ENCODE assay signal across 1 cellular context in the genomic region with DNA sequence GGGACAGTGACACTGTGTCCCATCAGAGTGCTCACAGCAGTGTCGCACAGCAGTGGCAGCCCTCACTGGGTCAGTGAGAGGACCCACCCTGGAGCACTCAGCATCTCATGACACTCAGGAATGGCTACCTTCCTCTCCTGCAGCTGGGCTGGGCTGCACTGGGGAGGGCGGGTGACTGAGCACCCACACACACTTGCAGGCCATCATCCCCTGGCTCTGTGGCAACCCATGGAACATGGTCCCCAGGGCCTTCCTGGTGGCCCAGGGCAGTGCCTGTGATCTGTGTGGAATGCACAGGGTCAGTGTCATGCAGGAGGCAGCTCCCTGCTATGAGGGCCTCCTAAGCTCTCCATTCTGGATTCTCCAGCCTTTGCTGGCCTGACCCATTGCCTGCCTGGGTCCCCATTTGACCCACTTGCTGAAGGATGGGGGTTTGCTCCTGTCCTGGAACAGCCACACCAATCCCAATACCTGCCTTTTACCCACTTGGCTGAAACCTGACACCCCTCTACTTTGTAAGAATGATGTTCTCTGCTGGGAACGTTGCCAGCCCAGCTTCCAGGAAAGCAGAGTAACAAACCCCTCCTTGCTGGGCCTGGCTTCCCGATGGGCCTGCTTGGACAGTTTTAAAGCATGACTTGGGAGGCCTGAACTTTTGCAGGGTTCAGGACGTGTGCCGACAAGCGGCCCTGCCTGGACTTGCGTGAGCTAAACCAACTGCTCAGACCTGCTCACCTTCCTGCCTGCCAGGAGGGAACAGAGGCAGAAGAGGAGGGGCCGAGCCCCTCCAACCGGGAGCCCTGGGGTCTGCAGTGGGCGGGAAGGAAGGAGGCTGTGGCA.
TF ChIP-seq lines count a peak whose summit lies in the region.

No MANE protein-coding gene starts in this region.

TF ChIP-seq in HepG2, 621 proteins besides CTCF, POLR2A, EP300 and RAD21 (continued from another document and continues in another):
- TF ChIP-seq, protein P1, sequence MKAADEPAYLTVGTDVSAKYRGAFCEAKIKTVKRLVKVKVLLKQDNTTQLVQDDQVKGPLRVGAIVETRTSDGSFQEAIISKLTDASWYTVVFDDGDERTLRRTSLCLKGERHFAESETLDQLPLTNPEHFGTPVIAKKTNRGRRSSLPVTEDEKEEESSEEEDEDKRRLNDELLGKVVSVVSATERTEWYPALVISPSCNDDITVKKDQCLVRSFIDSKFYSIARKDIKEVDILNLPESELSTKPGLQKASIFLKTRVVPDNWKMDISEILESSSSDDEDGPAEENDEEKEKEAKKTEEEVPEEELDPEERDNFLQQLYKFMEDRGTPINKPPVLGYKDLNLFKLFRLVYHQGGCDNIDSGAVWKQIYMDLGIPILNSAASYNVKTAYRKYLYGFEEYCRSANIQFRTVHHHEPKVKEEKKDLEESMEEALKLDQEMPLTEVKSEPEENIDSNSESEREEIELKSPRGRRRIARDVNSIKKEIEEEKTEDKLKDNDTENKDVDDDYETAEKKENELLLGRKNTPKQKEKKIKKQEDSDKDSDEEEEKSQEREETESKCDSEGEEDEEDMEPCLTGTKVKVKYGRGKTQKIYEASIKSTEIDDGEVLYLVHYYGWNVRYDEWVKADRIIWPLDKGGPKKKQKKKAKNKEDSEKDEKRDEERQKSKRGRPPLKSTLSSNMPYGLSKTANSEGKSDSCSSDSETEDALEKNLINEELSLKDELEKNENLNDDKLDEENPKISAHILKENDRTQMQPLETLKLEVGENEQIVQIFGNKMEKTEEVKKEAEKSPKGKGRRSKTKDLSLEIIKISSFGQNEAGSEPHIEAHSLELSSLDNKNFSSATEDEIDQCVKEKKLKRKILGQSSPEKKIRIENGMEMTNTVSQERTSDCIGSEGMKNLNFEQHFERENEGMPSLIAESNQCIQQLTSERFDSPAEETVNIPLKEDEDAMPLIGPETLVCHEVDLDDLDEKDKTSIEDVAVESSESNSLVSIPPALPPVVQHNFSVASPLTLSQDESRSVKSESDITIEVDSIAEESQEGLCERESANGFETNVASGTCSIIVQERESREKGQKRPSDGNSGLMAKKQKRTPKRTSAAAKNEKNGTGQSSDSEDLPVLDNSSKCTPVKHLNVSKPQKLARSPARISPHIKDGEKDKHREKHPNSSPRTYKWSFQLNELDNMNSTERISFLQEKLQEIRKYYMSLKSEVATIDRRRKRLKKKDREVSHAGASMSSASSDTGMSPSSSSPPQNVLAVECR (CRISPR knock-in tag; IDR thresholded peaks at IDR 0.05; ENCODE audit: borderline replicate concordance) = no peak
- TF ChIP-seq, protein P2, sequence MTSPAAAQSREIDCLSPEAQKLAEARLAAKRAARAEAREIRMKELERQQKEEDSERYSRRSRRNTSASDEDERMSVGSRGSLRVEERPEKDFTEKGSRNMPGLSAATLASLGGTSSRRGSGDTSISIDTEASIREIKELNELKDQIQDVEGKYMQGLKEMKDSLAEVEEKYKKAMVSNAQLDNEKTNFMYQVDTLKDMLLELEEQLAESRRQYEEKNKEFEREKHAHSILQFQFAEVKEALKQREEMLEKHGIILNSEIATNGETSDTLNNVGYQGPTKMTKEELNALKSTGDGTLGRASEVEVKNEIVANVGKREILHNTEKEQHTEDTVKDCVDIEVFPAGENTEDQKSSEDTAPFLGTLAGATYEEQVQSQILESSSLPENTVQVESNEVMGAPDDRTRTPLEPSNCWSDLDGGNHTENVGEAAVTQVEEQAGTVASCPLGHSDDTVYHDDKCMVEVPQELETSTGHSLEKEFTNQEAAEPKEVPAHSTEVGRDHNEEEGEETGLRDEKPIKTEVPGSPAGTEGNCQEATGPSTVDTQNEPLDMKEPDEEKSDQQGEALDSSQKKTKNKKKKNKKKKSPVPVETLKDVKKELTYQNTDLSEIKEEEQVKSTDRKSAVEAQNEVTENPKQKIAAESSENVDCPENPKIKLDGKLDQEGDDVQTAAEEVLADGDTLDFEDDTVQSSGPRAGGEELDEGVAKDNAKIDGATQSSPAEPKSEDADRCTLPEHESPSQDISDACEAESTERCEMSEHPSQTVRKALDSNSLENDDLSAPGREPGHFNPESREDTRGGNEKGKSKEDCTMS (CRISPR knock-in tag; conservative IDR thresholded peaks at IDR 0.05) = no peak
- TF ChIP-seq TRIM24 (CRISPR knock-in tag; IDR thresholded peaks at IDR 0.05) = no peak
- no peak for TF ChIP-seq EED (CRISPR knock-in tag; IDR thresholded peaks at IDR 0.05)
- 0 out of 2 replicates have a peak, but pooled peaks have one; percentile 50 for TF ChIP-seq ZNF644 (CRISPR knock-in tag; IDR thresholded peaks at IDR 0.05; ENCODE audit: low read depth)
- TF ChIP-seq KDM2A (CRISPR knock-in tag; IDR thresholded peaks at IDR 0.05; ENCODE audit: borderline replicate concordance, low read depth) = no peak
- TF ChIP-seq ZNF552 (CRISPR knock-in tag; IDR thresholded peaks at IDR 0.05; ENCODE audit: borderline replicate concordance) = no peak
- TF ChIP-seq MED13 (CRISPR knock-in tag; IDR thresholded peaks at IDR 0.05) = no peak
- no peak for TF ChIP-seq SMYD3 (CRISPR knock-in tag; IDR thresholded peaks at IDR 0.05)
- TF ChIP-seq ZNF614 (CRISPR knock-in tag; IDR thresholded peaks at IDR 0.05; ENCODE audit: borderline replicate concordance) = no peak
- TF ChIP-seq SIX4 (CRISPR knock-in tag; IDR thresholded peaks at IDR 0.05) = peak; percentile 99
- TF ChIP-seq, protein P3, sequence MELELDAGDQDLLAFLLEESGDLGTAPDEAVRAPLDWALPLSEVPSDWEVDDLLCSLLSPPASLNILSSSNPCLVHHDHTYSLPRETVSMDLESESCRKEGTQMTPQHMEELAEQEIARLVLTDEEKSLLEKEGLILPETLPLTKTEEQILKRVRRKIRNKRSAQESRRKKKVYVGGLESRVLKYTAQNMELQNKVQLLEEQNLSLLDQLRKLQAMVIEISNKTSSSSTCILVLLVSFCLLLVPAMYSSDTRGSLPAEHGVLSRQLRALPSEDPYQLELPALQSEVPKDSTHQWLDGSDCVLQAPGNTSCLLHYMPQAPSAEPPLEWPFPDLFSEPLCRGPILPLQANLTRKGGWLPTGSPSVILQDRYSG (CRISPR knock-in tag; IDR thresholded peaks at IDR 0.05) = no peak
- TF ChIP-seq PRMT3 (CRISPR knock-in tag; IDR thresholded peaks at IDR 0.05; ENCODE audit: borderline replicate concordance, low read depth) = no peak; the same call in 1 of the 2 replicates
- TF ChIP-seq ZSCAN9 (CRISPR knock-in tag; IDR thresholded peaks at IDR 0.05; ENCODE audit: borderline replicate concordance) = peak; percentile 54; the same call in 1 of the 2 replicates
- 0 out of 2 replicates have a peak, but pooled peaks have one; percentile 33 for TF ChIP-seq JUN (CRISPR knock-in tag; IDR thresholded peaks at IDR 0.05)
- TF ChIP-seq, protein P4, sequence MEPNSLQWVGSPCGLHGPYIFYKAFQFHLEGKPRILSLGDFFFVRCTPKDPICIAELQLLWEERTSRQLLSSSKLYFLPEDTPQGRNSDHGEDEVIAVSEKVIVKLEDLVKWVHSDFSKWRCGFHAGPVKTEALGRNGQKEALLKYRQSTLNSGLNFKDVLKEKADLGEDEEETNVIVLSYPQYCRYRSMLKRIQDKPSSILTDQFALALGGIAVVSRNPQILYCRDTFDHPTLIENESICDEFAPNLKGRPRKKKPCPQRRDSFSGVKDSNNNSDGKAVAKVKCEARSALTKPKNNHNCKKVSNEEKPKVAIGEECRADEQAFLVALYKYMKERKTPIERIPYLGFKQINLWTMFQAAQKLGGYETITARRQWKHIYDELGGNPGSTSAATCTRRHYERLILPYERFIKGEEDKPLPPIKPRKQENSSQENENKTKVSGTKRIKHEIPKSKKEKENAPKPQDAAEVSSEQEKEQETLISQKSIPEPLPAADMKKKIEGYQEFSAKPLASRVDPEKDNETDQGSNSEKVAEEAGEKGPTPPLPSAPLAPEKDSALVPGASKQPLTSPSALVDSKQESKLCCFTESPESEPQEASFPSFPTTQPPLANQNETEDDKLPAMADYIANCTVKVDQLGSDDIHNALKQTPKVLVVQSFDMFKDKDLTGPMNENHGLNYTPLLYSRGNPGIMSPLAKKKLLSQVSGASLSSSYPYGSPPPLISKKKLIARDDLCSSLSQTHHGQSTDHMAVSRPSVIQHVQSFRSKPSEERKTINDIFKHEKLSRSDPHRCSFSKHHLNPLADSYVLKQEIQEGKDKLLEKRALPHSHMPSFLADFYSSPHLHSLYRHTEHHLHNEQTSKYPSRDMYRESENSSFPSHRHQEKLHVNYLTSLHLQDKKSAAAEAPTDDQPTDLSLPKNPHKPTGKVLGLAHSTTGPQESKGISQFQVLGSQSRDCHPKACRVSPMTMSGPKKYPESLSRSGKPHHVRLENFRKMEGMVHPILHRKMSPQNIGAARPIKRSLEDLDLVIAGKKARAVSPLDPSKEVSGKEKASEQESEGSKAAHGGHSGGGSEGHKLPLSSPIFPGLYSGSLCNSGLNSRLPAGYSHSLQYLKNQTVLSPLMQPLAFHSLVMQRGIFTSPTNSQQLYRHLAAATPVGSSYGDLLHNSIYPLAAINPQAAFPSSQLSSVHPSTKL (CRISPR knock-in tag; IDR thresholded peaks at IDR 0.05) = peak; percentile 66; the same call in 1 of the 2 replicates
- TF ChIP-seq, protein P5, sequence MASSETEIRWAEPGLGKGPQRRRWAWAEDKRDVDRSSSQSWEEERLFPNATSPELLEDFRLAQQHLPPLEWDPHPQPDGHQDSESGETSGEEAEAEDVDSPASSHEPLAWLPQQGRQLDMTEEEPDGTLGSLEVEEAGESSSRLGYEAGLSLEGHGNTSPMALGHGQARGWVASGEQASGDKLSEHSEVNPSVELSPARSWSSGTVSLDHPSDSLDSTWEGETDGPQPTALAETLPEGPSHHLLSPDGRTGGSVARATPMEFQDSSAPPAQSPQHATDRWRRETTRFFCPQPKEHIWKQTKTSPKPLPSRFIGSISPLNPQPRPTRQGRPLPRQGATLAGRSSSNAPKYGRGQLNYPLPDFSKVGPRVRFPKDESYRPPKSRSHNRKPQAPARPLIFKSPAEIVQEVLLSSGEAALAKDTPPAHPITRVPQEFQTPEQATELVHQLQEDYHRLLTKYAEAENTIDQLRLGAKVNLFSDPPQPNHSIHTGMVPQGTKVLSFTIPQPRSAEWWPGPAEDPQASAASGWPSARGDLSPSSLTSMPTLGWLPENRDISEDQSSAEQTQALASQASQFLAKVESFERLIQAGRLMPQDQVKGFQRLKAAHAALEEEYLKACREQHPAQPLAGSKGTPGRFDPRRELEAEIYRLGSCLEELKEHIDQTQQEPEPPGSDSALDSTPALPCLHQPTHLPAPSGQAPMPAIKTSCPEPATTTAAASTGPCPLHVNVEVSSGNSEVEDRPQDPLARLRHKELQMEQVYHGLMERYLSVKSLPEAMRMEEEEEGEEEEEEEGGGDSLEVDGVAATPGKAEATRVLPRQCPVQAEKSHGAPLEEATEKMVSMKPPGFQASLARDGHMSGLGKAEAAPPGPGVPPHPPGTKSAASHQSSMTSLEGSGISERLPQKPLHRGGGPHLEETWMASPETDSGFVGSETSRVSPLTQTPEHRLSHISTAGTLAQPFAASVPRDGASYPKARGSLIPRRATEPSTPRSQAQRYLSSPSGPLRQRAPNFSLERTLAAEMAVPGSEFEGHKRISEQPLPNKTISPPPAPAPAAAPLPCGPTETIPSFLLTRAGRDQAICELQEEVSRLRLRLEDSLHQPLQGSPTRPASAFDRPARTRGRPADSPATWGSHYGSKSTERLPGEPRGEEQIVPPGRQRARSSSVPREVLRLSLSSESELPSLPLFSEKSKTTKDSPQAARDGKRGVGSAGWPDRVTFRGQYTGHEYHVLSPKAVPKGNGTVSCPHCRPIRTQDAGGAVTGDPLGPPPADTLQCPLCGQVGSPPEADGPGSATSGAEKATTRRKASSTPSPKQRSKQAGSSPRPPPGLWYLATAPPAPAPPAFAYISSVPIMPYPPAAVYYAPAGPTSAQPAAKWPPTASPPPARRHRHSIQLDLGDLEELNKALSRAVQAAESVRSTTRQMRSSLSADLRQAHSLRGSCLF (CRISPR knock-in tag; IDR thresholded peaks at IDR 0.05; ENCODE audit: borderline replicate concordance) = no peak
- TF ChIP-seq, protein P6, sequence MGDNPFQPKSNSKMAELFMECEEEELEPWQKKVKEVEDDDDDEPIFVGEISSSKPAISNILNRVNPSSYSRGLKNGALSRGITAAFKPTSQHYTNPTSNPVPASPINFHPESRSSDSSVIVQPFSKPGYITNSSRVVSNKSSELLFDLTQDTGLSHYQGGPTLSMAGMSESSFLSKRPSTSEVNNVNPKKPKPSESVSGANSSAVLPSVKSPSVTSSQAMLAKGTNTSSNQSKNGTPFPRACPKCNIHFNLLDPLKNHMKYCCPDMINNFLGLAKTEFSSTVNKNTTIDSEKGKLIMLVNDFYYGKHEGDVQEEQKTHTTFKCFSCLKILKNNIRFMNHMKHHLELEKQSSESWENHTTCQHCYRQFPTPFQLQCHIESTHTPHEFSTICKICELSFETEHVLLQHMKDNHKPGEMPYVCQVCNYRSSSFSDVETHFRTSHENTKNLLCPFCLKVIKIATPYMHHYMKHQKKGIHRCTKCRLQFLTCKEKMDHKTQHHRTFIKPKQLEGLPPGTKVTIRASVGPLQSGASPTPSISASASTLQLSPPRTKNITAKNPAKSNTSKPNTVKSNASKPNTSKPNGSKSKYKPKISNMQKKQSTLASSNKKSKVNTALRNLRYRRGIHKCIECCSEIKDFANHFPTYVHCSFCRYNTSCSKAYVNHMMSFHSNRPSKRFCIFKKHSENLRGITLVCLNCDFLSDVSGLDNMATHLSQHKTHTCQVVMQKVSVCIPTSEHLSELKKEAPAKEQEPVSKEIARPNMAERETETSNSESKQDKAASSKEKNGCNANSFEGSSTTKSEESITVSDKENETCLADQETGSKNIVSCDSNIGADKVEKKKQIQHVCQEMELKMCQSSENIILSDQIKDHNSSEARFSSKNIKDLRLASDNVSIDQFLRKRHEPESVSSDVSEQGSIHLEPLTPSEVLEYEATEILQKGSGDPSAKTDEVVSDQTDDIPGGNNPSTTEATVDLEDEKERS (CRISPR knock-in tag; IDR thresholded peaks at IDR 0.05) = no peak
- TF ChIP-seq ZNF530 (CRISPR knock-in tag; IDR thresholded peaks at IDR 0.05; ENCODE audit: low read depth) = no peak
- peak; percentile 34 for TF ChIP-seq AGO2 (optimal IDR thresholded peaks at IDR 0.05; ENCODE audit: low read depth, low read length)
- TF ChIP-seq ZNF431 (CRISPR knock-in tag; IDR thresholded peaks at IDR 0.05; ENCODE audit: borderline replicate concordance, low read depth) = no peak
- TF ChIP-seq NR2F6 (IDR thresholded peaks at IDR 0.05) = no peak
- peak; percentile 59; the same call in 1 of the 2 replicates for TF ChIP-seq NR2F6 (CRISPR knock-in tag; IDR thresholded peaks at IDR 0.05)
- TF ChIP-seq, protein P7, sequence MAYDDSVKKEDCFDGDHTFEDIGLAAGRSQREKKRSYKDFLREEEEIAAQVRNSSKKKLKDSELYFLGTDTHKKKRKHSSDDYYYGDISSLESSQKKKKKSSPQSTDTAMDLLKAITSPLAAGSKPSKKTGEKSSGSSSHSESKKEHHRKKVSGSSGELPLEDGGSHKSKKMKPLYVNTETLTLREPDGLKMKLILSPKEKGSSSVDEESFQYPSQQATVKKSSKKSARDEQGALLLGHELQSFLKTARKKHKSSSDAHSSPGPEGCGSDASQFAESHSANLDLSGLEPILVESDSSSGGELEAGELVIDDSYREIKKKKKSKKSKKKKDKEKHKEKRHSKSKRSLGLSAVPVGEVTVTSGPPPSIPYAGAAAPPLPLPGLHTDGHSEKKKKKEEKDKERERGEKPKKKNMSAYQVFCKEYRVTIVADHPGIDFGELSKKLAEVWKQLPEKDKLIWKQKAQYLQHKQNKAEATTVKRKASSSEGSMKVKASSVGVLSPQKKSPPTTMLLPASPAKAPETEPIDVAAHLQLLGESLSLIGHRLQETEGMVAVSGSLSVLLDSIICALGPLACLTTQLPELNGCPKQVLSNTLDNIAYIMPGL (CRISPR knock-in tag; IDR thresholded peaks at IDR 0.05; ENCODE audit: borderline replicate concordance in 1 of 2, low read depth in 1 of 2) = no peak
- 0 out of 2 replicates have a peak, but pooled peaks have one; percentile 49 for TF ChIP-seq ZFP36L1 (CRISPR knock-in tag; IDR thresholded peaks at IDR 0.05)
- peak; percentile 53 for TF ChIP-seq FOSL2 (CRISPR knock-in tag; IDR thresholded peaks at IDR 0.05)
- peak; percentile 50 for TF ChIP-seq MED8 (CRISPR knock-in tag; IDR thresholded peaks at IDR 0.05; ENCODE audit: insufficient replicate concordance)
- no peak for TF ChIP-seq MAZ (IDR thresholded peaks at IDR 0.05; ENCODE audit: borderline replicate concordance, low read depth, low read length)
- no peak for TF ChIP-seq MAZ (CRISPR knock-in tag; IDR thresholded peaks at IDR 0.05; ENCODE audit: low read depth)
- peak; percentile 39; the same call in 1 of the 2 replicates for TF ChIP-seq ELF3 (CRISPR knock-in tag; IDR thresholded peaks at IDR 0.05)
